In the genomic region with DNA sequence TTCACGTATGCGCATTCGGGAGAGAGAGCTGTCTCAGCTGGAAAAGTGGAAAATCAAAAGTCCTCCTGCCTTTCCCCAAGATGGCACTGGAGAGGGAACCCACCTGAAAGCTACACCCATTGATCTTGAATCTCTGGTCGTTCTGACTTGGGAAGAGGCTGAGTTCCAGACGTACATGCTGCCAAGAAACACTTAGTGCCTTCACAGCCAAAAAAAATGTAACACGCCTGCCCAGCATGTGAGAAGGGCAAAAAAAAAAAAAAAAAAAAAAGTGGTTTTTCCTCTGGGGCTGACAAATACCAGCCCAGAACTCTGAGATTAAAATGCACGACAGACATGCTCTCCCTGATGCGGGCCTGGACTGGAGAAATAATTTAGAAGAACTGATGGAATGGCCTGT, we compare ENCODE assay signal across 25 cellular contexts.
"Had no signal": no experiment of that assay in that cellular context is flagged by ENCODE, and none has a peak within 500 bp of the region (broad histone marks: within the 10 kb centered on the region; RNA-seq: fewer than 3 reads in every experiment).

No MANE protein-coding gene starts in this region.

- DNase-seq: naive thymus-derived CD8-positive, alpha-beta T cell; nephron progenitor cell; nucleus accumbens; posterior cingulate gyrus; psoas muscle; right cardiac atrium; right lobe of liver; sigmoid colon; small intestine; stimulated activated CD4-positive, alpha-beta T cell treated with anti-CD3 and anti-CD28 coated beads, Interleukin-15, amount 100 ng/mL, for 24 hours; stimulated activated CD4-positive, alpha-beta T cell treated with anti-CD3 and anti-CD28 coated beads, Interleukin-2, amount 100 ng/mL, for 24 hours; stimulated activated CD4-positive, alpha-beta T cell treated with anti-CD3 and anti-CD28 coated beads, Interleukin-2, amount 100 ng/mL, for 48 hours; stimulated activated CD4-positive, alpha-beta T cell treated with anti-CD3 and anti-CD28 coated beads, Interleukin-4, amount 100 ng/mL, for 24 hours; stimulated activated naive B cell treated with anti-CD40 and anti-IgM and Interleukin-4, amounts not matched to agents 10 μg/mL and 1 μg/mL and 100 μg/mL, for 72 hours; stimulated activated naive CD4-positive, alpha-beta T cell treated with Interleukin-2 at 50 U/mL for 16 hours; stomach; thyroid gland; upper lobe of right lung; uterus had no signal

- H2AFZ ChIP-seq: parathyroid adenoma had no signal

- H3K27ac ChIP-seq: neutrophil, parathyroid adenoma, psoas muscle, right lobe of liver, sigmoid colon, stomach, thoracic aorta, thyroid gland, tibial nerve, upper lobe of right lung, uterus had no signal

- H3K36me3 ChIP-seq: neutrophil, right lobe of liver, thoracic aorta, thyroid gland, upper lobe of right lung, uterus had no signal

- ATAC-seq: naive thymus-derived CD8-positive, alpha-beta T cell; natural killer cell treated with Interleukin-12 subunit alpha and Interleukin-12 subunit beta and Interleukin-15 and Interleukin-18, amount 100 ng/mL, for 72 hours; psoas muscle; right lobe of liver; stimulated activated effector memory CD8-positive, alpha-beta T cell treated with anti-CD3 and anti-CD28 coated beads, Interleukin-12 subunit alpha, Interleukin-12 subunit beta, amount 100 ng/mL, for 72 hours; stimulated activated naive B cell treated with anti-CD40 and anti-IgM and Interleukin-4, amounts not matched to agents 10 μg/mL and 1 μg/mL and 100 μg/mL, for 72 hours; upper lobe of right lung had no signal

- FAIRE-seq: small intestine had no signal

- H3K9me3 ChIP-seq: neutrophil, psoas muscle, right lobe of liver, sigmoid colon, thoracic aorta, thyroid gland, upper lobe of right lung, uterus had no signal

- H3K9ac ChIP-seq: parathyroid adenoma had no signal

- H3K4me1 ChIP-seq: parathyroid adenoma, psoas muscle, right lobe of liver, stomach, thyroid gland, tibial nerve, upper lobe of right lung, uterus had no signal

- H3K79me2 ChIP-seq: parathyroid adenoma had no signal

- H3K4me3 ChIP-seq: psoas muscle, right lobe of liver, sigmoid colon, stomach, thoracic aorta, thyroid gland, tibial nerve, upper lobe of right lung, uterus had no signal

- H3K27me3 ChIP-seq: neutrophil, right lobe of liver, sigmoid colon, stomach, thyroid gland, tibial nerve, upper lobe of right lung, uterus had no signal
